1 cellular context compared by ENCODE assay signal in genomic region chr6:131255434-131255833, GRCh38.
TF ChIP-seq lines count a peak whose summit lies in the region.

No MANE protein-coding gene starts in this region.

TF ChIP-seq in WTC11, 78 proteins besides CTCF, POLR2A, EP300 and RAD21 (continued from another document):
- no peak for TF ChIP-seq ATF2 (CRISPR knock-in tag; IDR thresholded peaks at IDR 0.05; ENCODE audit: borderline replicate concordance, low read depth)
